ENCODE assay signal across 11 cellular contexts in genomic region chr5:78597068-78597857, GRCh38. TPM values are rescaled to one million over a fixed set of nuclear protein-coding genes. Genes with fewer than 3 reads are reported as not detected.
DNase-seq lines count a peak whose midpoint lies in the region; ATAC-seq and TF ChIP-seq lines count a peak whose summit lies in the region.
"Had no signal": no experiment of that assay in that cellular context is flagged by ENCODE, and none has a peak within 500 bp of the region (broad histone marks: within the 10 kb centered on the region; RNA-seq: fewer than 3 reads in every experiment).

No MANE protein-coding gene starts in this region.

- no peak overlapping the region for H2AFZ ChIP-seq in SK-N-SH (ENCODE audit: low read depth)

- TF ChIP-seq CTCF in SK-N-SH (IDR thresholded peaks at IDR 0.05), result no peak
- TF ChIP-seq CTCF in progenitor cell of endocrine pancreas (IDR thresholded peaks at IDR 0.05; ENCODE audit: unreplicated experiment), result no peak
- TF ChIP-seq CTCF in tibial nerve (IDR thresholded peaks at IDR 0.05), result no peak
- TF ChIP-seq CTCF in esophagus squamous epithelium (IDR thresholded peaks at IDR 0.05), result no peak

- WGBS in SK-N-SH (ENCODE audit: low lambda C conversion rate), result 61% methylated on average over 5 of the region's 5 CpGs
- 54 to 63% methylated on average over 5 of the region's 5 CpGs for WGBS in tibial nerve, 2 donors
- 49 to 59% methylated on average over 2 to 5 of the region's 5 CpGs for WGBS in esophagus squamous epithelium, 2 donors

- H3K4me2 ChIP-seq in SK-N-SH, result peak overlapping the region; percentile 3; the same call in 1 of the 2 replicates

- TF ChIP-seq RAD21 in SK-N-SH (IDR thresholded peaks at IDR 0.05; ENCODE audit: low read length), result no peak

- H3K4me3 ChIP-seq in SK-N-SH (ENCODE audit: low read depth in 2 of 2, low read length in 1 of 2) (no peak overlapping the region), tibial nerve (no peak overlapping the region), esophagus squamous epithelium (no peak overlapping the region)

- intact Hi-C loops in esophagus squamous epithelium (cut with DNase I), result no loop called here

- ATAC-seq in HG02852 (IDR thresholded peaks at IDR 0.05; ENCODE audit: unreplicated experiment), result no peak
- ATAC-seq in HG02759 (IDR thresholded peaks at IDR 0.05; ENCODE audit: unreplicated experiment), result no peak
- ATAC-seq: activated CD8-positive, alpha-beta T cell treated with anti-CD3 and anti-CD28 coated beads, Interleukin-2, amount 10 ng/mL, durations not matched to agents 7 days and 5 days; sciatic nerve had no signal

- peaks cover 1% of the 10 kb centered on the region for H3K36me3 Mint-ChIP-seq in progenitor cell of endocrine pancreas (ENCODE audit: insufficient read depth)

- POLR2A ChIA-PET in SK-N-SH (lab: Yijun Ruan, JAX), result no interaction called here

- H3K27ac ChIP-seq in SK-N-SH (ENCODE audit: low read depth in 2 of 2, low read length in 1 of 2) (peak overlapping the region; percentile 22 to 100; a peak in 3 of 4 replicates), tibial nerve (peak overlapping the region in 2 of 4 donors; percentile 42 to 54), esophagus squamous epithelium (peak overlapping the region in 1 of 4 donors; percentile 12)

- no peak overlapping the region for H3K4me3 Mint-ChIP-seq in progenitor cell of endocrine pancreas (ENCODE audit: low read depth)
- H3K4me3 Mint-ChIP-seq: activated CD8-positive, alpha-beta T cell treated with anti-CD3 and anti-CD28 coated beads, Interleukin-2, amount 10 ng/mL, durations not matched to agents 7 days and 5 days had no signal

- TF ChIP-seq EP300 in SK-N-SH (IDR thresholded peaks at IDR 0.05; ENCODE audit: borderline replicate concordance in 1 of 2, low read depth in 1 of 2, low read length in 1 of 2), result no peak
- TF ChIP-seq EP300 in tibial nerve (IDR thresholded peaks at IDR 0.05), result no peak

- H4K20me1 ChIP-seq in SK-N-SH (ENCODE audit: insufficient read depth), result no peaks in the 10 kb centered on the region

- H3K27ac Mint-ChIP-seq in progenitor cell of endocrine pancreas, result peak overlapping the region; percentile 6
- H3K27ac Mint-ChIP-seq: activated CD8-positive, alpha-beta T cell treated with anti-CD3 and anti-CD28 coated beads, Interleukin-2, amount 10 ng/mL, durations not matched to agents 7 days and 5 days had no signal

- H3K9me2 ChIP-seq in SK-N-SH, result no peaks in the 10 kb centered on the region

- peak; percentile 49 for DNase-seq in H4 (ENCODE audit: low spot score)
- DNase-seq in SK-N-SH, result no peak
- DNase-seq in fibroblast of peridontal ligament (ENCODE audit: extremely low read depth), result peak; percentile 86
- DNase-seq in progenitor cell of endocrine pancreas (ENCODE audit: low spot score, unreplicated experiment), result no peak
- DNase-seq in tibial nerve (ENCODE audit: low spot score in 2 of 2), result no peak
- DNase-seq in esophagus squamous epithelium (lab: John Stamatoyannopoulos, UW), result no peak
- DNase-seq: activated CD8-positive, alpha-beta T cell treated with anti-CD3 and anti-CD28 coated beads, Interleukin-2, amount 10 ng/mL, durations not matched to agents 7 days and 5 days; NCI-H2227 treated with DMSO at 0.1 percent for 48 hours had no signal

- no peaks in the 10 kb centered on the region for H3K27me3 Mint-ChIP-seq in progenitor cell of endocrine pancreas

- H3K9ac ChIP-seq in SK-N-SH, result peak overlapping the region; percentile 76; the same call in 1 of the 2 replicates

- H3K9me3 ChIP-seq in SK-N-SH (no peaks in the 10 kb centered on the region), tibial nerve (no peaks in the 10 kb centered on the region), esophagus squamous epithelium (no peaks in the 10 kb centered on the region)

- CTCF ChIA-PET in SK-N-SH (lab: Yijun Ruan, JAX), result no interaction called here

- H3K4me1 ChIP-seq in SK-N-SH (ENCODE audit: control insufficient read depth in 1 of 2, insufficient read depth in 2 of 2, low read depth in 1 of 2, low read length in 1 of 2) (peaks cover 26 to 74% of the 10 kb centered on the region in 2 experiments), tibial nerve (peaks cover 0 to 60% (median 33%) of the 10 kb centered on the region in 4 donors), esophagus squamous epithelium (peaks cover 10 to 51% (median 28%) of the 10 kb centered on the region in 3 donors)

- TF ChIP-seq POLR2A in tibial nerve (IDR thresholded peaks at IDR 0.05) (no peak), esophagus squamous epithelium (IDR thresholded peaks at IDR 0.05) (no peak)

- peaks cover 89% of the 10 kb centered on the region for H3K79me2 ChIP-seq in SK-N-SH (ENCODE audit: insufficient read depth)

- H3K27me3 ChIP-seq in SK-N-SH (ENCODE audit: insufficient read depth) (no peaks in the 10 kb centered on the region), tibial nerve (no peaks in the 10 kb centered on the region), esophagus squamous epithelium (no peaks in the 10 kb centered on the region)

- H3F3A ChIP-seq in SK-N-SH (replicated peaks; ENCODE audit: insufficient read depth), result peaks cover 72% of the 10 kb centered on the region

- H3K36me3 ChIP-seq in SK-N-SH (replicated peaks in 1 of 2; ENCODE audit: control insufficient read depth in 1 of 2, insufficient read depth in 2 of 2, low read length in 1 of 2), result peaks cover 0 to 17% of the 10 kb centered on the region in 2 experiments
- H3K36me3 ChIP-seq in tibial nerve, result no peaks in the 10 kb centered on the region
- H3K36me3 ChIP-seq in esophagus squamous epithelium, result no peaks in the 10 kb centered on the region

- H3K9me3 Mint-ChIP-seq in progenitor cell of endocrine pancreas (ENCODE audit: low read depth), result no peaks in the 10 kb centered on the region

- H3K4me1 Mint-ChIP-seq in progenitor cell of endocrine pancreas (ENCODE audit: low read depth), result peaks cover 30% of the 10 kb centered on the region

TF ChIP-seq in SK-N-SH, 30 proteins besides CTCF, POLR2A, EP300 and RAD21:
- TF ChIP-seq RXRA (IDR thresholded peaks at IDR 0.05; ENCODE audit: borderline replicate concordance, low read depth) (no peak), FOSL2 (IDR thresholded peaks at IDR 0.05; ENCODE audit: borderline replicate concordance, low read depth) (peak; percentile 28; the same call in 1 of the 2 replicates)

RNA-seq across cellular contexts. Expression of gene LHFPL2, which starts 51.3 kb away (rescaled TPM):
- 22.2 and 24.6 TPM in 2 replicates for total RNA-seq in H4 (2014; rRNA removed; shearing (Covaris generic))
- 8.6 and 10.4 TPM in 2 replicates for polyA plus RNA-seq in SK-N-SH (2012; rRNA removed)
- 10.1 and 10.4 TPM in 2 replicates for polyA plus RNA-seq in SK-N-SH (2012; cell fraction: cytosol; rRNA removed)
- 8.4 and 14.2 TPM in 2 replicates for polyA plus RNA-seq in SK-N-SH (2012; cell fraction: nucleus; rRNA removed)
- 15.0 and 18.3 TPM in 2 replicates for total RNA-seq in progenitor cell of endocrine pancreas
- total RNA-seq in tibial nerve, result 10 to 100 TPM; 19.7 to 48.9 (median 27.4) TPM
- 10 to 100 TPM in 1 of 4 donors, 1 to 10 TPM in 3; 2.2 to 11.1 (median 6.2) TPM for total RNA-seq in esophagus squamous epithelium

Comparison
In these comparisons a context has a peak if more than half of its experiments do, and no peak if none do; other contexts are left out.
1. DNase-seq: peak in H4 (single experiment) and fibroblast of peridontal ligament (single experiment); none in SK-N-SH (single experiment), progenitor cell of endocrine pancreas (single experiment), tibial nerve (0 of 2) and esophagus squamous epithelium (single experiment).